In the genomic region with DNA sequence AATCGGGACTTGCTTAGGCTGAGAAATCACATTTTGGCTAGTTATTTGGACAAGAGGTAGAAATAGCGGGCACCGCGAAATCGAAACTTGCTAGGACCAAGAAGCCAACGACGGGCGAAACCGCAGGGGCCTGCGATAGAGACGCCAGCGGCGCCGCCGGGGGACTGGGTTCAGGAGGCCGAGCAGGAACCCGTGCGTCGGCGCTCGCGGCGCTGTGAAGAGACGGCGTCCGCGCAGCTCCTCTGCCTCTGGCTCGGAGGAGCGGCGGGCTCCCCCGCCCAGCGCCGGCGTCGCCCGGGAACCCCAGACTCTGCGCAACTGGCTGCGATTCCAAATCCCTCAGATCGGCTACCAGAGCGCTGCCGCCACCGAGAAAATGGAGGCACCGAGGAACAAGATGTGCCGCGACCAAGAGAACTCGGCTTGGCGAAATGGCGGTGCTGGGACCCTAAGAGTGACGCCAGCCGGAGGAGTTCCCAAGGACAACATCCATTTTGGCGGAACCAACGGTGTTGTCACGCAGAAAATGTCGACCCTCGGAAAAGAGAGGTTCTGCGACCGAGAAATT, we compare ENCODE assay signal across 8 cellular contexts. TPM values are rescaled to one million over a fixed set of nuclear protein-coding genes. Genes with fewer than 3 reads are reported as not detected.
DNase-seq lines count a peak whose midpoint lies in the region; ATAC-seq and TF ChIP-seq lines count a peak whose summit lies in the region.

No MANE protein-coding gene starts in this region.

- TF ChIP-seq CTCF in lower lobe of right lung (IDR thresholded peaks at IDR 0.05) = peak; percentile 9

- peaks cover 20 to 27% of the 10 kb centered on the region in 2 donors for H3K4me1 ChIP-seq in duodenal mucosa (ENCODE audit: control insufficient read depth in 1 of 2, insufficient read depth in 2 of 2, low read length in 2 of 2)
- H3K4me1 ChIP-seq in lower lobe of right lung = peaks cover 40% of the 10 kb centered on the region

- no peaks in the 10 kb centered on the region for H3K9me3 ChIP-seq in duodenal mucosa (ENCODE audit: control insufficient read depth in 1 of 2, low read length in 2 of 2)
- H3K9me3 ChIP-seq in lower lobe of right lung = no peaks in the 10 kb centered on the region

- peak; percentile 81 for DNase-seq in NCI-H2227 treated with DMSO at 0.1 percent for 48 hours (lab: John Stamatoyannopoulos, UW)
- peak; percentile 74 for DNase-seq in activated CD4-positive, alpha-beta T cell treated with anti-CD3 and anti-CD28 coated beads, Interleukin-2, amount 50 U/mL, for 1 hour
- peak; percentile 88 for DNase-seq in lower lobe of right lung
- peak in 2 of 3 donors; percentile 53 to 56 for DNase-seq in stimulated activated CD4-positive, alpha-beta T cell treated with anti-CD3 and anti-CD28 coated beads, TNF-alpha, amount 100 ng/mL, for 1 hour (ENCODE audit: low read depth in 3 of 3, low spot score in 1 of 3)
- no peak for DNase-seq in T1000 (lab: John Stamatoyannopoulos, UW)

- H3K27me3 ChIP-seq in duodenal mucosa (ENCODE audit: control insufficient read depth in 1 of 2, insufficient read depth in 2 of 2, low read length in 2 of 2) = no peaks in the 10 kb centered on the region
- H3K27me3 ChIP-seq in lower lobe of right lung (ENCODE audit: low read depth) = no peaks in the 10 kb centered on the region

- intact Hi-C loops in lower lobe of right lung (cut with DNase I) = no loop called here

- H3K36me3 ChIP-seq in duodenal mucosa (ENCODE audit: control insufficient read depth in 1 of 2, insufficient read depth in 2 of 2, low read length in 2 of 2) (peaks cover 8 to 9% of the 10 kb centered on the region in 2 donors), lower lobe of right lung (peaks cover 15% of the 10 kb centered on the region)

- peak overlapping the region; percentile 92 to 94 for H3K9ac ChIP-seq in duodenal mucosa (ENCODE audit: low read depth in 1 of 2, low read length in 2 of 2)

- H3K27ac ChIP-seq in duodenal mucosa (ENCODE audit: low read depth, low read length) = peak overlapping the region; percentile 98
- peak overlapping the region; percentile 100 for H3K27ac ChIP-seq in lower lobe of right lung

- ATAC-seq in GM18511 (IDR thresholded peaks at IDR 0.05; ENCODE audit: unreplicated experiment) = peak; percentile 33
- ATAC-seq in HG03039 (IDR thresholded peaks at IDR 0.05; ENCODE audit: unreplicated experiment) = peak; percentile 30
- peak; percentile 63 to 73 for ATAC-seq in lower lobe of right lung

- H3K4me3 ChIP-seq in duodenal mucosa (ENCODE audit: low read depth in 1 of 2, low read length in 2 of 2) (peak overlapping the region; percentile 96 to 97), lower lobe of right lung (peak overlapping the region; percentile 67)

RNA-seq across cellular contexts. Expression of gene ANXA2R, which starts 26.2 kb away (rescaled TPM):
- 4.4 TPM for total RNA-seq in lower lobe of right lung

RNA-seq across cellular contexts. Expression of gene ZNF131, which starts 54.4 kb away (rescaled TPM):
- total RNA-seq in lower lobe of right lung = 29.8 TPM
